8 cellular contexts compared by ENCODE assay signal in the genomic region with DNA sequence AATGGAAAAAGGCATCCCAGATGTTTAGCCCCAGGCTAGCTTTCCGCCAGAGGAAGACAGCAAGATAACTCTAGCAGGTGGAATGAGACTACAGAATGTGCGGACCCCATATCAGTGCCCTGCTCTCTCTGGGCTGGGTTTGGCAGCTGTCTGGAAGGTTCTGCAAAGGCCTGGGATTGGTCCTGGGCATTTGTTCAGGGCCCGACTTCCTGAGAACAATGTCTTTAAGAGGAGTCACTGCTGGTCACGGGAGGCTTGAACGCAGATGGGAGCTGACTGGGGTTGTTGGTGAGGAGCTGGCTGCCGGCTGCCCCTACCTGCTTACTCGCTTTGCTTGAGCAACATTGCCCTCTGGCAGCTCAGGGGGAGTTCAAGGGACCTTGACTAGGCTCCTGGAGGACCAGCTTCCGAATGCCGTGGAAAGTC.
DNase-seq lines count a peak whose midpoint lies in the region; ATAC-seq and TF ChIP-seq lines count a peak whose summit lies in the region.

No MANE protein-coding gene starts in this region.

- H3K36me3 Mint-ChIP-seq in nephron (ENCODE audit: low read depth), result peaks cover 28% of the 10 kb centered on the region
- H3K36me3 Mint-ChIP-seq in activated naive CD8-positive, alpha-beta T cell treated with anti-CD3 and anti-CD28 coated beads, Interleukin-2, amount 50 U/mL, for 24 hours (ENCODE audit: low read depth), result no peaks in the 10 kb centered on the region

- H3K27me3 Mint-ChIP-seq in nephron (ENCODE audit: low read depth), result peaks cover 10% of the 10 kb centered on the region
- H3K27me3 Mint-ChIP-seq in activated naive CD8-positive, alpha-beta T cell treated with anti-CD3 and anti-CD28 coated beads, Interleukin-2, amount 50 U/mL, for 24 hours, result peaks cover 4% of the 10 kb centered on the region

- ATAC-seq in activated naive CD8-positive, alpha-beta T cell treated with anti-CD3 and anti-CD28 coated beads, Interleukin-2, amount 50 U/mL, for 24 hours, result no peak
- no peak for ATAC-seq in GM19467 (IDR thresholded peaks at IDR 0.05; ENCODE audit: unreplicated experiment)

- peaks cover 2% of the 10 kb centered on the region for H3K9me3 Mint-ChIP-seq in nephron
- H3K9me3 Mint-ChIP-seq in activated naive CD8-positive, alpha-beta T cell treated with anti-CD3 and anti-CD28 coated beads, Interleukin-2, amount 50 U/mL, for 24 hours, result peaks cover 5% of the 10 kb centered on the region

- peaks cover 72% of the 10 kb centered on the region for H3K4me1 Mint-ChIP-seq in nephron
- H3K4me1 Mint-ChIP-seq in activated naive CD8-positive, alpha-beta T cell treated with anti-CD3 and anti-CD28 coated beads, Interleukin-2, amount 50 U/mL, for 24 hours, result no peaks in the 10 kb centered on the region

- no peak overlapping the region for H3K4me3 ChIP-seq in epithelial cell of esophagus (ENCODE audit: low read length)

- H3K4me3 Mint-ChIP-seq in nephron, result no peak overlapping the region
- H3K4me3 Mint-ChIP-seq in activated naive CD8-positive, alpha-beta T cell treated with anti-CD3 and anti-CD28 coated beads, Interleukin-2, amount 50 U/mL, for 24 hours, result no peak overlapping the region

- TF ChIP-seq CTCF in epithelial cell of esophagus (IDR thresholded peaks at IDR 0.05; ENCODE audit: insufficient read depth, low read depth, low read length, missing control alignments), result no peak
- TF ChIP-seq CTCF in nephron (IDR thresholded peaks at IDR 0.05; ENCODE audit: unreplicated experiment in 3 of 3), result no peak

- H3K27ac Mint-ChIP-seq in nephron, result peak overlapping the region; percentile 26 to 71 (median 34)
- no peak overlapping the region for H3K27ac Mint-ChIP-seq in activated naive CD8-positive, alpha-beta T cell treated with anti-CD3 and anti-CD28 coated beads, Interleukin-2, amount 50 U/mL, for 24 hours

- peak; percentile 35 for DNase-seq in AG08395 (ENCODE audit: low spot score)
- DNase-seq in NCI-H460 (ENCODE audit: extremely low read depth, low read depth), result peak; percentile 24
- DNase-seq in epithelial cell of esophagus (ENCODE audit: low read depth), result peak; percentile 75
- no peak for DNase-seq in activated naive CD8-positive, alpha-beta T cell treated with anti-CD3 and anti-CD28 coated beads, Interleukin-2, amount 50 U/mL, for 24 hours
- DNase-seq in RPMI8226, result no peak
- no peak for DNase-seq in activated CD4-positive, alpha-beta T cell treated with anti-CD3 and anti-CD28 coated beads for 48 hours

Comparison
In these comparisons a context has a peak if more than half of its experiments do, and no peak if none do; other contexts are left out.
1. DNase-seq: peak in AG08395 (single experiment), NCI-H460 (single experiment) and epithelial cell of esophagus (single experiment); none in activated naive CD8-positive, alpha-beta T cell treated with anti-CD3 and anti-CD28 coated beads, Interleukin-2, amount 50 U/mL, for 24 hours (single experiment), RPMI8226 (single experiment) and activated CD4-positive, alpha-beta T cell treated with anti-CD3 and anti-CD28 coated beads for 48 hours (single experiment).